Comparison of ENCODE assay signal across 18 cellular contexts in the genomic region with DNA sequence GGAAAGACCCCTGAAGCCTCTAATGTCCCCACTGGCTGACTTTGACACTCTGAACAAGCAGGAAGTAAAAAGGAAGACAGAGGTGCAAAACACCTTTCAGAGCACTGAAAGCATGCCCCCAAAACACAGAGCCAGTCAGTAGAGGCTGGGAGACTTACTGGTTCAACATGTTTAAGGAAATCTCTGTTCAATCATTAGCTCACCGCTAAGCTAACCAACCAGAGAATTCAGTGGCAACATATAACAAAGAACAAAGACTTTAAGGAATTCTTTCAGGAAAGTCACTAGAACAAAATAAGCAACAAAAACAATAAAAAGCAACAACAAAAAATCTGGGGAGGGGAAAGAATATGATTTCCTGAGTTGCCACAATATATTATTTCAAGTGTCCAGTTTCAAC. TPM values are rescaled to one million over a fixed set of nuclear protein-coding genes. Genes with fewer than 3 reads are reported as not detected.
A peak's percentile ranks its signal among the peaks of the same experiment; 100 is the strongest.
DNase-seq lines count a peak whose midpoint lies in the region; ATAC-seq and TF ChIP-seq lines count a peak whose summit lies in the region.
"Had no signal": no experiment of that assay in that cellular context is flagged by ENCODE, and none has a peak within 500 bp of the region (broad histone marks: within the 10 kb centered on the region; RNA-seq: fewer than 3 reads in every experiment).

No MANE protein-coding gene starts in this region.

- intact Hi-C loops in natural killer cell (cut with micrococcal nuclease): no loop called here
- intact Hi-C loops in sciatic nerve (cut with DNase I): no loop called here

- no peak for TF ChIP-seq CTCF in natural killer cell (IDR thresholded peaks at IDR 0.05)
- no peak for TF ChIP-seq CTCF in progenitor cell of endocrine pancreas (IDR thresholded peaks at IDR 0.05; ENCODE audit: unreplicated experiment)
- TF ChIP-seq CTCF in WERI-Rb-1 (IDR thresholded peaks at IDR 0.05; ENCODE audit: low read depth, low read length): no peak

- no peaks in the 10 kb centered on the region for H3K9me3 ChIP-seq in WERI-Rb-1 (ENCODE audit: severe bottlenecking)
- H3K9me3 ChIP-seq: A549 had no signal

- H3K36me3 Mint-ChIP-seq in natural killer cell (peaks cover 32% of the 10 kb centered on the region), progenitor cell of endocrine pancreas (ENCODE audit: insufficient read depth) (peaks cover 46% of the 10 kb centered on the region)
- H3K36me3 Mint-ChIP-seq in natural killer cell treated with Interleukin-12 subunit alpha and Interleukin-12 subunit beta and Interleukin-15 and Interleukin-18, amount 100 ng/mL, for 72 hours: peaks cover 38% of the 10 kb centered on the region

- peaks cover 55 to 57% of the 10 kb centered on the region in 2 donors for H3K4me1 Mint-ChIP-seq in natural killer cell
- H3K4me1 Mint-ChIP-seq in natural killer cell treated with Interleukin-12 subunit alpha and Interleukin-12 subunit beta and Interleukin-15 and Interleukin-18, amount 100 ng/mL, for 72 hours (ENCODE audit: low read depth in 2 of 2): peaks cover 41 to 47% of the 10 kb centered on the region in 2 donors
- H3K4me1 Mint-ChIP-seq in progenitor cell of endocrine pancreas (ENCODE audit: low read depth): peaks cover 15% of the 10 kb centered on the region

- DNase-seq in natural killer cell: no peak
- no peak for DNase-seq in natural killer cell treated with Interleukin-12 subunit alpha and Interleukin-12 subunit beta and Interleukin-15 and Interleukin-18, amount 100 ng/mL, for 72 hours (ENCODE audit: low spot score)
- DNase-seq in epithelial cell of prostate (ENCODE audit: low read depth, low spot score): no peak
- no peak for DNase-seq in progenitor cell of endocrine pancreas (ENCODE audit: low spot score, unreplicated experiment)
- no peak for DNase-seq in sciatic nerve (ENCODE audit: low spot score)
- no peak for DNase-seq in WERI-Rb-1
- DNase-seq: AML-193; CD4-positive, CD25-positive, alpha-beta regulatory T cell; NCI-H1436 treated with DMSO at 0.1 percent for 48 hours; NCI-H2081; NCI-H2227 treated with DMSO at 0.1 percent for 48 hours; NCI-H524 treated with DMSO at 0.1 percent for 48 hours; NK-92 treated with Interleukin-12 subunit alpha and Interleukin-12 subunit beta, amount 100 ng/mL, for 24 hours had no signal

- H3K36me3 ChIP-seq in WERI-Rb-1: peaks cover 9% of the 10 kb centered on the region

- H3K27ac ChIP-seq in epithelial cell of prostate (peak overlapping the region; percentile 97), WERI-Rb-1 (no peak overlapping the region)
- H3K27ac ChIP-seq: A549 had no signal

- ATAC-seq in natural killer cell (no peak), sciatic nerve (no peak), GM19395 (IDR thresholded peaks at IDR 0.05; ENCODE audit: unreplicated experiment) (no peak)
- no peak for ATAC-seq in natural killer cell treated with Interleukin-12 subunit alpha and Interleukin-12 subunit beta and Interleukin-15 and Interleukin-18, amount 100 ng/mL, for 72 hours
- ATAC-seq: A549 had no signal

- H3K4me3 Mint-ChIP-seq in natural killer cell (no peak overlapping the region), progenitor cell of endocrine pancreas (ENCODE audit: low read depth) (no peak overlapping the region)
- H3K4me3 Mint-ChIP-seq in natural killer cell treated with Interleukin-12 subunit alpha and Interleukin-12 subunit beta and Interleukin-15 and Interleukin-18, amount 100 ng/mL, for 72 hours: no peak overlapping the region
- H3K4me3 Mint-ChIP-seq: CD4-positive, CD25-positive, alpha-beta regulatory T cell; IgD-negative memory B cell had no signal

- H3K27ac Mint-ChIP-seq in natural killer cell (peak overlapping the region; percentile 22 to 73), progenitor cell of endocrine pancreas (peak overlapping the region; percentile 26)
- H3K27ac Mint-ChIP-seq in natural killer cell treated with Interleukin-12 subunit alpha and Interleukin-12 subunit beta and Interleukin-15 and Interleukin-18, amount 100 ng/mL, for 72 hours: peak overlapping the region in 1 of 2 donors; percentile 10
- H3K27ac Mint-ChIP-seq: IgD-negative memory B cell had no signal

- H3K27me3 Mint-ChIP-seq in natural killer cell (ENCODE audit: low read depth in 2 of 2) (no peaks in the 10 kb centered on the region), progenitor cell of endocrine pancreas (no peaks in the 10 kb centered on the region)
- H3K27me3 Mint-ChIP-seq in natural killer cell treated with Interleukin-12 subunit alpha and Interleukin-12 subunit beta and Interleukin-15 and Interleukin-18, amount 100 ng/mL, for 72 hours: no peaks in the 10 kb centered on the region
- H3K27me3 Mint-ChIP-seq: CD4-positive, CD25-positive, alpha-beta regulatory T cell; IgD-negative memory B cell had no signal

- H3K4me3 ChIP-seq in WERI-Rb-1 (ENCODE audit: low read depth, low read length): no peak overlapping the region
- H3K4me3 ChIP-seq: A549 had no signal

- no peaks in the 10 kb centered on the region for H3K27me3 ChIP-seq in WERI-Rb-1 (ENCODE audit: insufficient read depth, low read depth, severe bottlenecking)

- no peaks in the 10 kb centered on the region for H3K9me3 Mint-ChIP-seq in natural killer cell
- H3K9me3 Mint-ChIP-seq in natural killer cell treated with Interleukin-12 subunit alpha and Interleukin-12 subunit beta and Interleukin-15 and Interleukin-18, amount 100 ng/mL, for 72 hours: no peaks in the 10 kb centered on the region
- peaks cover 20% of the 10 kb centered on the region for H3K9me3 Mint-ChIP-seq in progenitor cell of endocrine pancreas (ENCODE audit: low read depth)
- H3K9me3 Mint-ChIP-seq: IgD-negative memory B cell had no signal

RNA-seq across cellular contexts. Expression of gene RNU4ATAC, which starts 24.1 kb away (rescaled TPM):
- total RNA-seq in natural killer cell (not detected), progenitor cell of endocrine pancreas (not detected in 2 replicates), sciatic nerve (not detected)
- not detected for total RNA-seq in natural killer cell treated with Interleukin-12 subunit alpha and Interleukin-12 subunit beta and Interleukin-15 and Interleukin-18, amount 100 ng/mL, for 72 hours
- total RNA-seq: CD4-positive, CD25-positive, alpha-beta regulatory T cell; HT1080; LHCN-M2 had no signal
